ENCODE assay signal across 9 cellular contexts in genomic region chr1:8016244-8017241, GRCh38. TPM values are rescaled to one million over a fixed set of nuclear protein-coding genes. Genes with fewer than 3 reads are reported as not detected.
DNase-seq lines count a peak whose midpoint lies in the region; ATAC-seq and TF ChIP-seq lines count a peak whose summit lies in the region.
"Had no signal": no experiment of that assay in that cellular context is flagged by ENCODE, and none has a peak within 500 bp of the region (broad histone marks: within the 10 kb centered on the region; RNA-seq: fewer than 3 reads in every experiment).

No MANE protein-coding gene starts in this region.

- H2AK5ac ChIP-seq in trophoblast cell (ENCODE audit: low read length) = no peak overlapping the region

- WGBS in trophoblast cell (ENCODE audit: extremely low coverage, insufficient coverage, insufficient read length) = no CpG with 5 or more reads among the region's 4 CpGs
- WGBS in aorta, 2 donors = 24 to 26% methylated on average over 4 of the region's 4 CpGs

- peak overlapping the region; percentile 98 for H3K4ac ChIP-seq in trophoblast cell (ENCODE audit: low read depth, low read length)

- peaks cover 99% of the 10 kb centered on the region for H3K79me2 ChIP-seq in PC-3 (ENCODE audit: low read length)
- H3K79me2 ChIP-seq in trophoblast cell (ENCODE audit: control insufficient read depth, insufficient read depth, low read length, poor library complexity) = peaks cover 13% of the 10 kb centered on the region

- no peak for TF ChIP-seq CTCF in GM12865 (IDR thresholded peaks at IDR 0.05; ENCODE audit: insufficient read depth, low read depth, low read length, missing control alignments)
- TF ChIP-seq CTCF in PC-3 (conservative IDR thresholded peaks at IDR 0.05; ENCODE audit: low read depth, low read length) = peak; percentile 42

- H3K36me3 ChIP-seq in PC-3 (ENCODE audit: low read depth, low read length) (peaks cover 68% of the 10 kb centered on the region), trophoblast cell (ENCODE audit: control insufficient read depth in 1 of 2, insufficient read depth in 2 of 2, low read length in 2 of 2) (peaks cover 18 to 27% of the 10 kb centered on the region in 2 experiments), aorta (ENCODE audit: control insufficient read depth in 1 of 2, insufficient read depth in 2 of 2, low read length in 1 of 2) (peaks cover 2 to 5% of the 10 kb centered on the region in 2 donors)

- H4K12ac ChIP-seq in trophoblast cell (ENCODE audit: low read depth, low read length) = no peak overlapping the region

- peak; percentile 11; the same call in 1 of the 2 replicates for ATAC-seq in PC-3
- ATAC-seq in GM21447 (IDR thresholded peaks at IDR 0.05; ENCODE audit: unreplicated experiment) = no peak
- no peak for ATAC-seq in aorta (ENCODE audit: low FRiP score)
- ATAC-seq: activated CD4-positive, alpha-beta T cell treated with anti-CD3 and anti-CD28 coated beads for 36 hours had no signal

- H4K91ac ChIP-seq in trophoblast cell (ENCODE audit: low read depth, low read length) = no peak overlapping the region

- H3K14ac ChIP-seq in trophoblast cell (ENCODE audit: low read length) = peak overlapping the region; percentile 75

- H2BK5ac ChIP-seq in trophoblast cell (ENCODE audit: low read depth, low read length, poor library complexity) = no peak overlapping the region

- H4K8ac ChIP-seq in trophoblast cell (ENCODE audit: low read depth, low read length) = no peak overlapping the region

- no peaks in the 10 kb centered on the region for H3K9me2 ChIP-seq in PC-3 (replicated peaks; ENCODE audit: low read length)

- peaks cover 97% of the 10 kb centered on the region for H4K20me1 ChIP-seq in PC-3 (ENCODE audit: low read length)

- peaks cover 16% of the 10 kb centered on the region for H3K79me1 ChIP-seq in trophoblast cell (ENCODE audit: low read length)

- H3K4me2 ChIP-seq in PC-3 (ENCODE audit: low read length) (peak overlapping the region; percentile 98), trophoblast cell (ENCODE audit: low read length) (peak overlapping the region; percentile 22)

- no peak overlapping the region; the same call in 1 of the 2 replicates for H3K9ac ChIP-seq in PC-3 (ENCODE audit: low read length)
- no peak overlapping the region for H3K9ac ChIP-seq in trophoblast cell (ENCODE audit: low read length)

- BruUV-seq in PC-3 (replicated peaks; lab: Mats Ljungman, UMichigan) = no TSS peak

- peaks cover 64% of the 10 kb centered on the region for H3K4me1 ChIP-seq in PC-3 (ENCODE audit: insufficient read depth, low read length)
- H3K4me1 ChIP-seq in trophoblast cell (ENCODE audit: control insufficient read depth in 1 of 2, insufficient read depth in 2 of 2, low read length in 2 of 2) = peaks cover 9 to 13% of the 10 kb centered on the region in 2 experiments
- peaks cover 4 to 15% of the 10 kb centered on the region in 2 donors for H3K4me1 ChIP-seq in aorta (ENCODE audit: control insufficient read depth in 1 of 2, insufficient read depth in 2 of 2, low read length in 2 of 2)

- H3K27me3 ChIP-seq in PC-3 (ENCODE audit: low read length) (no peaks in the 10 kb centered on the region), trophoblast cell (ENCODE audit: insufficient read depth, low read length) (no peaks in the 10 kb centered on the region), aorta (ENCODE audit: control insufficient read depth in 1 of 2, insufficient read depth in 2 of 2, low read length in 1 of 2) (no peaks in the 10 kb centered on the region)

- no peak overlapping the region for H2BK12ac ChIP-seq in trophoblast cell (ENCODE audit: low read length)

- H3K27ac ChIP-seq in PC-3 (ENCODE audit: low read length) = peak overlapping the region; percentile 39
- peak overlapping the region; percentile 96 for H3K27ac ChIP-seq in epithelial cell of prostate
- peak overlapping the region; percentile 78 for H3K27ac ChIP-seq in trophoblast cell (ENCODE audit: low read depth, low read length)
- H3K27ac ChIP-seq in aorta (ENCODE audit: low read depth in 1 of 2, low read length in 2 of 2) = peak overlapping the region in 1 of 2 donors; percentile 36

- H3F3A ChIP-seq in PC-3 (ENCODE audit: low read length, unreplicated experiment) = peaks cover 46% of the 10 kb centered on the region

- no peak overlapping the region for H3K23ac ChIP-seq in trophoblast cell (ENCODE audit: low read length)

- no peak overlapping the region for H3K18ac ChIP-seq in trophoblast cell (ENCODE audit: low read length)

- no peak overlapping the region for H2AFZ ChIP-seq in PC-3 (ENCODE audit: low read length)
- H2AFZ ChIP-seq in trophoblast cell (ENCODE audit: insufficient read depth, low read length, poor library complexity) = no peak overlapping the region

- H3K4me3 ChIP-seq in GM12865 (ENCODE audit: low read depth, low read length) = no peak overlapping the region
- H3K4me3 ChIP-seq in PC-3 (ENCODE audit: low read length) = peak overlapping the region; percentile 14; the same call in 1 of the 2 replicates
- H3K4me3 ChIP-seq in trophoblast cell (ENCODE audit: low read depth, low read length) = no peak overlapping the region
- no peak overlapping the region for H3K4me3 ChIP-seq in aorta (ENCODE audit: low read length in 2 of 2)

- intact Hi-C loops in PC-3 (cut with micrococcal nuclease) = no loop called here
- intact Hi-C loops in aorta (cut with DNase I) = loop anchor here in 1 of 2 donors (5.0 kb wide), 1 partner anchor 296 kb away; no protein-coding TSS in a partner anchor

- H2BK120ac ChIP-seq in trophoblast cell (ENCODE audit: insufficient read depth, low read length, poor library complexity) = peak overlapping the region; percentile 74

- POLR2A ChIA-PET in PC-3 (lab: Charles Lee; ENCODE audit: unreplicated experiment) = interaction anchor here (0.6 kb wide), 1 partner anchor 568 kb away, joined by 12 read pairs; no protein-coding TSS in a partner anchor

- CTCF ChIA-PET in PC-3 (lab: Charles Lee) = interaction anchor here (0.6 to 0.8 kb wide), 3 partner anchors 9 to 297 kb away, joined by 3 read pairs; no protein-coding TSS in a partner anchor

- no peaks in the 10 kb centered on the region for H3K9me3 ChIP-seq in PC-3 (ENCODE audit: low read length)
- H3K9me3 ChIP-seq in trophoblast cell (ENCODE audit: insufficient read depth, low read depth, low read length) = no peaks in the 10 kb centered on the region
- no peaks in the 10 kb centered on the region for H3K9me3 ChIP-seq in aorta (ENCODE audit: control insufficient read depth, low read length)

- DNase-seq in GM12865 (ENCODE audit: low read depth) = peak; percentile 5
- DNase-seq in PC-3 = peak; percentile 37
- DNase-seq in epithelial cell of prostate (ENCODE audit: low read depth, low spot score) = no peak
- DNase-seq in trophoblast cell = peak in 1 of 2 donors; percentile 63
- DNase-seq in DMS153 (lab: John Stamatoyannopoulos, UW) = no peak
- DNase-seq in anterior cingulate cortex (lab: John Stamatoyannopoulos, UW) = no peak
- DNase-seq in aorta = no peak
- DNase-seq: activated CD4-positive, alpha-beta T cell treated with anti-CD3 and anti-CD28 coated beads for 36 hours had no signal

RNA-seq across cellular contexts. Expression of gene ERRFI1, which starts 9.6 kb away (rescaled TPM):
- total RNA-seq in PC-3 (2014; rRNA removed) = 218 and 227 TPM in 2 replicates
- polyA plus RNA-seq in trophoblast cell (2013) = 267 and 277 TPM in 2 replicates
- 100 to 1,000 TPM; 153 to 258 TPM for total RNA-seq in aorta
- polyA plus RNA-seq in aorta = 10 to 100 TPM; 33.3 to 87.6 TPM

RNA-seq across cellular contexts. Expression of gene PARK7, which starts 55.0 kb away (rescaled TPM):
- total RNA-seq in PC-3 (2014; rRNA removed) (316 and 333 TPM in 2 replicates), aorta (100 to 1,000 TPM; 192 to 201 TPM)
- 191 and 200 TPM in 2 replicates for polyA plus RNA-seq in trophoblast cell (2013)
- 100 to 1,000 TPM; 322 to 503 TPM for polyA plus RNA-seq in aorta

Comparison
In these comparisons a context has a peak if more than half of its experiments do, and no peak if none do; other contexts are left out.
1. DNase-seq: peak in GM12865 (single experiment) and PC-3 (single experiment); none in epithelial cell of prostate (single experiment), DMS153 (single experiment), anterior cingulate cortex (0 of 58) and aorta (0 of 2).